Comparison of ENCODE assay signal across 1 cellular context in genomic region chr2:216535454-216535995, GRCh38.
A peak's percentile ranks its signal among the peaks of the same experiment; 100 is the strongest.
TF ChIP-seq lines count a peak whose summit lies in the region.

No MANE protein-coding gene starts in this region.

TF ChIP-seq in HepG2, 621 proteins besides CTCF, POLR2A, EP300 and RAD21 (continued from another document):
- TF ChIP-seq TRIM24 (CRISPR knock-in tag; IDR thresholded peaks at IDR 0.05) (0 out of 2 replicates have a peak, but pooled peaks have one; percentile 16), ZNF501 (CRISPR knock-in tag; IDR thresholded peaks at IDR 0.05) (peak; percentile 78), MIER3 (CRISPR knock-in tag; IDR thresholded peaks at IDR 0.05; ENCODE audit: borderline replicate concordance) (peak; percentile 15; the same call in 1 of the 2 replicates), HMG20A (CRISPR knock-in tag; IDR thresholded peaks at IDR 0.05; ENCODE audit: borderline replicate concordance) (peak; percentile 41; the same call in 1 of the 2 replicates), KAT8 (CRISPR knock-in tag; IDR thresholded peaks at IDR 0.05) (peak; percentile 50), ZMYM3 (CRISPR knock-in tag; IDR thresholded peaks at IDR 0.05) (peak; percentile 93), ZNF773 (CRISPR knock-in tag; IDR thresholded peaks at IDR 0.05; ENCODE audit: borderline replicate concordance) (no peak), SSRP1 (CRISPR knock-in tag; IDR thresholded peaks at IDR 0.05) (peak; percentile 62; the same call in 1 of the 2 replicates), ZNF546 (CRISPR knock-in tag; conservative IDR thresholded peaks at IDR 0.05) (no peak), ZNF614 (CRISPR knock-in tag; IDR thresholded peaks at IDR 0.05; ENCODE audit: borderline replicate concordance) (no peak), NR2F6 (IDR thresholded peaks at IDR 0.05) (no peak), NR2F6 (CRISPR knock-in tag; IDR thresholded peaks at IDR 0.05) (peak; percentile 43; the same call in 1 of the 2 replicates), MXD4 (CRISPR knock-in tag; IDR thresholded peaks at IDR 0.05) (peak; percentile 22; the same call in 1 of the 2 replicates), ATF7 (IDR thresholded peaks at IDR 0.05) (no peak), ATF7 (CRISPR knock-in tag; IDR thresholded peaks at IDR 0.05) (peak; percentile 42; the same call in 1 of the 2 replicates), HDAC2 (CRISPR knock-in tag; IDR thresholded peaks at IDR 0.05) (peak; percentile 38; the same call in 1 of the 2 replicates), SALL1 (CRISPR knock-in tag; IDR thresholded peaks at IDR 0.05) (peak; percentile 94), GABPA (IDR thresholded peaks at IDR 0.05; ENCODE audit: low read depth, low read length) (no peak), GABPA (CRISPR knock-in tag; IDR thresholded peaks at IDR 0.05; ENCODE audit: low read depth) (peak; percentile 62), NR2F1 (CRISPR knock-in tag; IDR thresholded peaks at IDR 0.05) (no peak), DPF2 (CRISPR knock-in tag; IDR thresholded peaks at IDR 0.05; ENCODE audit: borderline replicate concordance, low read depth) (0 out of 2 replicates have a peak, but pooled peaks have one; percentile 55), ZNF350 (CRISPR knock-in tag; IDR thresholded peaks at IDR 0.05; ENCODE audit: borderline replicate concordance, low read depth) (0 out of 2 replicates have a peak, but pooled peaks have one; percentile 43), KDM2A (CRISPR knock-in tag; IDR thresholded peaks at IDR 0.05; ENCODE audit: borderline replicate concordance, low read depth) (peak; percentile 51), FOXA3 (CRISPR knock-in tag; IDR thresholded peaks at IDR 0.05) (peak; percentile 51), SOX5 (CRISPR knock-in tag; IDR thresholded peaks at IDR 0.05; ENCODE audit: borderline replicate concordance) (peak; percentile 59), MEF2D (CRISPR knock-in tag; IDR thresholded peaks at IDR 0.05) (peak; percentile 54), FOSL2 (CRISPR knock-in tag; IDR thresholded peaks at IDR 0.05) (peak; percentile 78), GABPB1 (CRISPR knock-in tag; IDR thresholded peaks at IDR 0.05) (0 out of 2 replicates have a peak, but pooled peaks have one; percentile 33), HOXA5 (CRISPR knock-in tag; IDR thresholded peaks at IDR 0.05) (no peak), ZNF441 (CRISPR knock-in tag; IDR thresholded peaks at IDR 0.05; ENCODE audit: borderline replicate concordance) (peak; percentile 45; the same call in 1 of the 2 replicates), ARID5B (CRISPR knock-in tag; IDR thresholded peaks at IDR 0.05) (peak; percentile 80)
- TF ChIP-seq, protein P1, sequence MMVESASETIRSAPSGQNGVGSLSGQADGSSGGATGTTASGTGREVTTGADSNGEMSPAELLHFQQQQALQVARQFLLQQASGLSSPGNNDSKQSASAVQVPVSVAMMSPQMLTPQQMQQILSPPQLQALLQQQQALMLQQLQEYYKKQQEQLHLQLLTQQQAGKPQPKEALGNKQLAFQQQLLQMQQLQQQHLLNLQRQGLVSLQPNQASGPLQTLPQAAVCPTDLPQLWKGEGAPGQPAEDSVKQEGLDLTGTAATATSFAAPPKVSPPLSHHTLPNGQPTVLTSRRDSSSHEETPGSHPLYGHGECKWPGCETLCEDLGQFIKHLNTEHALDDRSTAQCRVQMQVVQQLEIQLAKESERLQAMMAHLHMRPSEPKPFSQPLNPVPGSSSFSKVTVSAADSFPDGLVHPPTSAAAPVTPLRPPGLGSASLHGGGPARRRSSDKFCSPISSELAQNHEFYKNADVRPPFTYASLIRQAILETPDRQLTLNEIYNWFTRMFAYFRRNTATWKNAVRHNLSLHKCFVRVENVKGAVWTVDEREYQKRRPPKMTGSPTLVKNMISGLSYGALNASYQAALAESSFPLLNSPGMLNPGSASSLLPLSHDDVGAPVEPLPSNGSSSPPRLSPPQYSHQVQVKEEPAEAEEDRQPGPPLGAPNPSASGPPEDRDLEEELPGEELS (CRISPR knock-in tag; IDR thresholded peaks at IDR 0.05): peak; percentile 10; the same call in 1 of the 2 replicates
- TF ChIP-seq, protein P2, sequence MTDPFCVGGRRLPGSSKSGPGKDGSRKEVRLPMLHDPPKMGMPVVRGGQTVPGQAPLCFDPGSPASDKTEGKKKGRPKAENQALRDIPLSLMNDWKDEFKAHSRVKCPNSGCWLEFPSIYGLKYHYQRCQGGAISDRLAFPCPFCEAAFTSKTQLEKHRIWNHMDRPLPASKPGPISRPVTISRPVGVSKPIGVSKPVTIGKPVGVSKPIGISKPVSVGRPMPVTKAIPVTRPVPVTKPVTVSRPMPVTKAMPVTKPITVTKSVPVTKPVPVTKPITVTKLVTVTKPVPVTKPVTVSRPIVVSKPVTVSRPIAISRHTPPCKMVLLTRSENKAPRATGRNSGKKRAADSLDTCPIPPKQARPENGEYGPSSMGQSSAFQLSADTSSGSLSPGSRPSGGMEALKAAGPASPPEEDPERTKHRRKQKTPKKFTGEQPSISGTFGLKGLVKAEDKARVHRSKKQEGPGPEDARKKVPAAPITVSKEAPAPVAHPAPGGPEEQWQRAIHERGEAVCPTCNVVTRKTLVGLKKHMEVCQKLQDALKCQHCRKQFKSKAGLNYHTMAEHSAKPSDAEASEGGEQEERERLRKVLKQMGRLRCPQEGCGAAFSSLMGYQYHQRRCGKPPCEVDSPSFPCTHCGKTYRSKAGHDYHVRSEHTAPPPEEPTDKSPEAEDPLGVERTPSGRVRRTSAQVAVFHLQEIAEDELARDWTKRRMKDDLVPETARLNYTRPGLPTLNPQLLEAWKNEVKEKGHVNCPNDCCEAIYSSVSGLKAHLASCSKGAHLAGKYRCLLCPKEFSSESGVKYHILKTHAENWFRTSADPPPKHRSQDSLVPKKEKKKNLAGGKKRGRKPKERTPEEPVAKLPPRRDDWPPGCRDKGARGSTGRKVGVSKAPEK (CRISPR knock-in tag; IDR thresholded peaks at IDR 0.05; ENCODE audit: borderline replicate concordance): no peak
- TF ChIP-seq, protein P3, sequence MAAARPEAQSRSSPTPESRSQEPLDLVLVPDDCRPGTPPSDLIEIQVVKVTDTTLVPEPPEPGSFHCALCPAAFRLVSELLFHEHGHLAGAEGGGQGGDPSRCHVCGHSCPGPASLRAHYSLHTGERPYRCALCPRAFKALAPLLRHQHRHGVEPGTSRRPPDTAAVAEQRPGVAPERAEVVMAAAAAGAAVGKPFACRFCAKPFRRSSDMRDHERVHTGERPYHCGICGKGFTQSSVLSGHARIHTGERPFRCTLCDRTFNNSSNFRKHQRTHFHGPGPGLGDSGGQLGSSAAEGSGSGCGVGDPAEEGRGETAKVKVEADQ (CRISPR knock-in tag; IDR thresholded peaks at IDR 0.05; ENCODE audit: borderline replicate concordance): no peak
- TF ChIP-seq, protein P4, sequence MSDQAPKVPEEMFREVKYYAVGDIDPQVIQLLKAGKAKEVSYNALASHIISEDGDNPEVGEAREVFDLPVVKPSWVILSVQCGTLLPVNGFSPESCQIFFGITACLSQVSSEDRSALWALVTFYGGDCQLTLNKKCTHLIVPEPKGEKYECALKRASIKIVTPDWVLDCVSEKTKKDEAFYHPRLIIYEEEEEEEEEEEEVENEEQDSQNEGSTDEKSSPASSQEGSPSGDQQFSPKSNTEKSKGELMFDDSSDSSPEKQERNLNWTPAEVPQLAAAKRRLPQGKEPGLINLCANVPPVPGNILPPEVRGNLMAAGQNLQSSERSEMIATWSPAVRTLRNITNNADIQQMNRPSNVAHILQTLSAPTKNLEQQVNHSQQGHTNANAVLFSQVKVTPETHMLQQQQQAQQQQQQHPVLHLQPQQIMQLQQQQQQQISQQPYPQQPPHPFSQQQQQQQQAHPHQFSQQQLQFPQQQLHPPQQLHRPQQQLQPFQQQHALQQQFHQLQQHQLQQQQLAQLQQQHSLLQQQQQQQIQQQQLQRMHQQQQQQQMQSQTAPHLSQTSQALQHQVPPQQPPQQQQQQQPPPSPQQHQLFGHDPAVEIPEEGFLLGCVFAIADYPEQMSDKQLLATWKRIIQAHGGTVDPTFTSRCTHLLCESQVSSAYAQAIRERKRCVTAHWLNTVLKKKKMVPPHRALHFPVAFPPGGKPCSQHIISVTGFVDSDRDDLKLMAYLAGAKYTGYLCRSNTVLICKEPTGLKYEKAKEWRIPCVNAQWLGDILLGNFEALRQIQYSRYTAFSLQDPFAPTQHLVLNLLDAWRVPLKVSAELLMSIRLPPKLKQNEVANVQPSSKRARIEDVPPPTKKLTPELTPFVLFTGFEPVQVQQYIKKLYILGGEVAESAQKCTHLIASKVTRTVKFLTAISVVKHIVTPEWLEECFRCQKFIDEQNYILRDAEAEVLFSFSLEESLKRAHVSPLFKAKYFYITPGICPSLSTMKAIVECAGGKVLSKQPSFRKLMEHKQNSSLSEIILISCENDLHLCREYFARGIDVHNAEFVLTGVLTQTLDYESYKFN (CRISPR knock-in tag; conservative IDR thresholded peaks at IDR 0.05): peak; percentile 77
